8 cellular contexts compared by ENCODE assay signal in the genomic region with DNA sequence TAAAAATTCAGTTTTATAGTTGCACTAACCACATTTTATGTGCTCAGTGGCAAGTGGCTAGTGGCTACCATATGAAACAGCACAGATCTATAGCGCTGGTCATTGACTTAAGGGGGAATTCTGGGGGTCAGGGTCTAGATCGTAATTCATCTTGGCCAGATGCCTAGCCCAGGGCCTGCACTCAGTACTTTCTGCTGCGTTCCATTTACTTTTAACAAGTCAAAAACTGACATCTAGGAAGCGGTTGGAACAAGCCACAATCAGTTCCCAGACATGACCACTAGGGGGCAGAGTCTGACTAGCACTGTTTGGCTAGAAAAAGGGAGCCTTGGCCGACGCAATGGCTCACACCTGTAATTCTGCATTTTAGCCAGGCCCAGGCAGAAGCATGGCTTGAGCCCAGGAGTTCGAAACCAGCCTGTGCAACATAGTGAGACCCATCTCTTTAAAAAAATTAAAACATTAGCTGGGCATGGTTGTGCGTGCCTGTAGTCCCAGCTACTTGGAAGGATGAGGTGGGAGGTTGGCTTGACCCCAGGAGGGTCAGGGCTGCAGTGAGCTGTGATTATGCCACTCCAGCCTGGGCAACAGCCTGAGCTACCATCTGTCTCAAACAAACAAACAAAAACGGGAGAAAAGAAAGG. TPM values are rescaled to one million over a fixed set of nuclear protein-coding genes. Genes with fewer than 3 reads are reported as not detected.
DNase-seq lines count a peak whose midpoint lies in the region; ATAC-seq and TF ChIP-seq lines count a peak whose summit lies in the region.

No MANE protein-coding gene starts in this region.

- no peaks in the 10 kb centered on the region for H3K4me1 ChIP-seq in psoas muscle

- intact Hi-C loops in cardiac septum (cut with DNase I) (loop anchor here (1.0 kb wide), 2 partner anchors 55 to 165 kb away; partner anchors contain the start of gene CATIP), psoas muscle (cut with DNase I) (loop anchor here (1.0 to 5.0 kb wide), 2 partner anchors 56 to 95 kb away; partner anchors contain the start of gene CATIP (in 2 of the 2))

- CTCF ChIA-PET in HEK293T (lab: Yijun Ruan, JAX): interaction anchor here (0.6 to 1.5 kb wide), 4 partner anchors 11 to 55 kb away, joined by 3 to 9 read pairs (median 4); partner anchors contain the start of gene CATIP

- POLR2A ChIA-PET in HEK293T (lab: Yijun Ruan, JAX): interaction anchor here (1.2 kb wide), 1 partner anchor 31 kb away, joined by 3 read pairs; the partner anchor contains the start of genes AAMP and PNKD

- peak; percentile 82 to 94 (median 84) for ATAC-seq in psoas muscle

- no peak overlapping the region for H3K27ac ChIP-seq in psoas muscle

- peak; percentile 97 for TF ChIP-seq CTCF in psoas muscle (IDR thresholded peaks at IDR 0.05)

- no peaks in the 10 kb centered on the region for H3K36me3 ChIP-seq in psoas muscle (ENCODE audit: insufficient read depth in 1 of 2, low read depth in 1 of 2)

- H3K9me3 ChIP-seq in psoas muscle: no peaks in the 10 kb centered on the region

- H3K27me3 ChIP-seq in psoas muscle (ENCODE audit: insufficient read depth in 3 of 3, low read length in 2 of 3): no peaks in the 10 kb centered on the region

- H3K4me3 ChIP-seq in psoas muscle: no peak overlapping the region

- DNase-seq in DMS79 treated with DMSO at 0.1 percent for 48 hours (lab: John Stamatoyannopoulos, UW): peak; percentile 77
- peak; percentile 75 for DNase-seq in HEK293T (ENCODE audit: extremely low spot score)
- peak; percentile 77 to 93 (median 80) for DNase-seq in NCI-H1417 (lab: John Stamatoyannopoulos, UW)
- DNase-seq in SKM-1 (lab: John Stamatoyannopoulos, UW; ENCODE audit: unreplicated experiment): peak; percentile 72
- peak; percentile 83 for DNase-seq in activated naive CD4-positive, alpha-beta T cell treated with anti-CD3 and anti-CD28 coated beads, Interleukin-2, amount 50 U/mL, for 16 hours
- DNase-seq in cardiac septum (ENCODE audit: low spot score): peak; percentile 87
- peak; percentile 69 to 83 for DNase-seq in psoas muscle
- no peak for DNase-seq in HPDE6-E6E7 (ENCODE audit: extremely low spot score)

- 8 to 12% (median 9%) methylated on average over 9 of the region's 9 CpGs for WGBS in psoas muscle, 3 donors

TF ChIP-seq in HEK293T, 16 proteins besides CTCF, POLR2A, EP300 and RAD21:
- TF ChIP-seq TARDBP (IDR thresholded peaks at IDR 0.05) (no peak), L3MBTL2 (conservative IDR thresholded peaks at IDR 0.05) (no peak), FOXK2 (IDR thresholded peaks at IDR 0.05) (no peak), ZNF384 (IDR thresholded peaks at IDR 0.05) (no peak), LEF1 (IDR thresholded peaks at IDR 0.05; ENCODE audit: borderline replicate concordance) (no peak), SP1 (IDR thresholded peaks at IDR 0.05) (no peak), HDGF (IDR thresholded peaks at IDR 0.05; ENCODE audit: borderline replicate concordance) (no peak), ELF4 (IDR thresholded peaks at IDR 0.05) (no peak), CTBP1 (IDR thresholded peaks at IDR 0.05; ENCODE audit: borderline replicate concordance) (no peak), FOXM1 (IDR thresholded peaks at IDR 0.05; ENCODE audit: borderline replicate concordance) (no peak), ARNT (IDR thresholded peaks at IDR 0.05) (no peak)
- TF ChIP-seq, protein P1, sequence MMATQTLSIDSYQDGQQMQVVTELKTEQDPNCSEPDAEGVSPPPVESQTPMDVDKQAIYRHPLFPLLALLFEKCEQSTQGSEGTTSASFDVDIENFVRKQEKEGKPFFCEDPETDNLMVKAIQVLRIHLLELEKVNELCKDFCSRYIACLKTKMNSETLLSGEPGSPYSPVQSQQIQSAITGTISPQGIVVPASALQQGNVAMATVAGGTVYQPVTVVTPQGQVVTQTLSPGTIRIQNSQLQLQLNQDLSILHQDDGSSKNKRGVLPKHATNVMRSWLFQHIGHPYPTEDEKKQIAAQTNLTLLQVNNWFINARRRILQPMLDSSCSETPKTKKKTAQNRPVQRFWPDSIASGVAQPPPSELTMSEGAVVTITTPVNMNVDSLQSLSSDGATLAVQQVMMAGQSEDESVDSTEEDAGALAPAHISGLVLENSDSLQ (IDR thresholded peaks at IDR 0.05): no peak

RNA-seq across cellular contexts. Expression of gene TMBIM1, which starts 9.0 kb away (rescaled TPM):
- 143 TPM for total RNA-seq in cardiac septum
- 100 to 1,000 TPM; 152 to 197 (median 157) TPM for total RNA-seq in psoas muscle
- 100 to 1,000 TPM; 167 to 264 (median 228) TPM for polyA plus RNA-seq in psoas muscle

RNA-seq across cellular contexts. Expression of gene PNKD, which starts 31.0 kb away (rescaled TPM):
- total RNA-seq in cardiac septum: 72.6 TPM
- total RNA-seq in psoas muscle: 10 to 100 TPM; 31.5 to 54.5 (median 41.0) TPM
- 10 to 100 TPM; 55.6 to 86.9 (median 68.1) TPM for polyA plus RNA-seq in psoas muscle

RNA-seq across cellular contexts. Expression of gene AAMP, which starts 31.4 kb away (rescaled TPM):
- 56.3 TPM for total RNA-seq in cardiac septum
- total RNA-seq in psoas muscle: 10 to 100 TPM; 52.7 to 70.6 (median 62.5) TPM
- polyA plus RNA-seq in psoas muscle: 100 to 1,000 TPM in 2 of 3 donors, 10 to 100 TPM in 1; 73.8 to 120 (median 115) TPM

RNA-seq across cellular contexts. Expression of gene GPBAR1, which starts 40.5 kb away (rescaled TPM):
- total RNA-seq in cardiac septum: 1.2 TPM
- under 1 TPM; 0.24 to 0.74 (median 0.24) TPM for total RNA-seq in psoas muscle
- under 1 TPM; 0.45 to 0.59 (median 0.56) TPM for polyA plus RNA-seq in psoas muscle

RNA-seq across cellular contexts. Expression of gene CATIP, which starts 55.4 kb away (rescaled TPM):
- total RNA-seq in cardiac septum: not detected
- not detected for total RNA-seq in psoas muscle
- polyA plus RNA-seq in psoas muscle: not detected
